In genomic region chr3:117811797-117812196, GRCh38 we compare ENCODE assay signal across 15 cellular contexts.
A peak's percentile ranks its signal among the peaks of the same experiment; 100 is the strongest.
DNase-seq lines count a peak whose midpoint lies in the region; ATAC-seq and TF ChIP-seq lines count a peak whose summit lies in the region.
"Had no signal": no experiment of that assay in that cellular context is flagged by ENCODE, and none has a peak within 500 bp of the region (broad histone marks: within the 10 kb centered on the region; RNA-seq: fewer than 3 reads in every experiment).

No MANE protein-coding gene starts in this region.

- ATAC-seq in HG02885 (IDR thresholded peaks at IDR 0.05; ENCODE audit: poor library complexity, unreplicated experiment), result no peak
- ATAC-seq in right lobe of liver, result no peak
- ATAC-seq: GM12878 had no signal

- peak; percentile 13 for DNase-seq in G401 (ENCODE audit: low spot score)
- peak; percentile 65 for DNase-seq in medulla oblongata (ENCODE audit: extremely low spot score)
- peak; percentile 69 for DNase-seq in superior temporal gyrus (ENCODE audit: extremely low spot score)
- DNase-seq in 8988T, result no peak
- no peak for DNase-seq in epidermal melanocyte (ENCODE audit: insufficient read length, low spot score)
- no peak for DNase-seq in right lobe of liver
- DNase-seq: ACHN; CD4-positive, alpha-beta T cell; DMS153; DMS79; H9 had no signal

- H3K27ac ChIP-seq in right lobe of liver, result no peak overlapping the region
- H3K27ac ChIP-seq: C4-2B had no signal

- H3K36me3 ChIP-seq in right lobe of liver, result no peaks in the 10 kb centered on the region

- H3K27me3 Mint-ChIP-seq in brain, result peaks cover under 1% of the 10 kb centered on the region
- H3K27me3 Mint-ChIP-seq: CD4-positive, alpha-beta T cell had no signal

- H3K27ac Mint-ChIP-seq in brain, result peak overlapping the region in 3 of 5 experiments; percentile 17 to 86 (median 54)
- H3K27ac Mint-ChIP-seq: CD4-positive, alpha-beta T cell; H9 had no signal

- no peaks in the 10 kb centered on the region for H3K4me1 ChIP-seq in right lobe of liver

- peak overlapping the region in 1 of 5 experiments; percentile 65 for H3K4me3 Mint-ChIP-seq in brain
- H3K4me3 Mint-ChIP-seq: CD4-positive, alpha-beta T cell; H9 had no signal

- intact Hi-C loops in right lobe of liver (cut with DNase I), result no loop called here

- TF ChIP-seq POLR2A in right lobe of liver (IDR thresholded peaks at IDR 0.05), result no peak

- WGBS in right lobe of liver (ENCODE audit: insufficient coverage, low coverage, low lambda C conversion rate, missing lambda C conversion rate), result 36% methylated on average over 2 of the region's 2 CpGs

- peaks cover 4% of the 10 kb centered on the region for H3K36me3 Mint-ChIP-seq in brain

- H3K9me3 ChIP-seq in right lobe of liver, result no peaks in the 10 kb centered on the region

- H3K4me3 ChIP-seq in right lobe of liver, result no peak overlapping the region
- H3K4me3 ChIP-seq: GM12878 had no signal

- TF ChIP-seq CTCF in brain (conservative IDR thresholded peaks at IDR 0.05) (no peak), right lobe of liver (IDR thresholded peaks at IDR 0.05) (no peak)

- H3K27me3 ChIP-seq in right lobe of liver, result no peaks in the 10 kb centered on the region

- in situ Hi-C loops in G401 (cut with HindIII; ENCODE audit: low sequenced_read_pairs), result no loop called here

- H3K4me1 Mint-ChIP-seq in brain, result peaks cover 12% of the 10 kb centered on the region
- H3K4me1 Mint-ChIP-seq: H9 had no signal

- H3K9me3 Mint-ChIP-seq in brain, result peaks cover 0 to 8% (median 0%) of the 10 kb centered on the region in 5 experiments

Comparison
In these comparisons a context has a peak if more than half of its experiments do, and no peak if none do; other contexts are left out.
1. DNase-seq: peak in G401 (single experiment), medulla oblongata (single experiment) and superior temporal gyrus (single experiment); none in 8988T (single experiment), epidermal melanocyte (single experiment) and right lobe of liver (0 of 3).